In the genomic region with DNA sequence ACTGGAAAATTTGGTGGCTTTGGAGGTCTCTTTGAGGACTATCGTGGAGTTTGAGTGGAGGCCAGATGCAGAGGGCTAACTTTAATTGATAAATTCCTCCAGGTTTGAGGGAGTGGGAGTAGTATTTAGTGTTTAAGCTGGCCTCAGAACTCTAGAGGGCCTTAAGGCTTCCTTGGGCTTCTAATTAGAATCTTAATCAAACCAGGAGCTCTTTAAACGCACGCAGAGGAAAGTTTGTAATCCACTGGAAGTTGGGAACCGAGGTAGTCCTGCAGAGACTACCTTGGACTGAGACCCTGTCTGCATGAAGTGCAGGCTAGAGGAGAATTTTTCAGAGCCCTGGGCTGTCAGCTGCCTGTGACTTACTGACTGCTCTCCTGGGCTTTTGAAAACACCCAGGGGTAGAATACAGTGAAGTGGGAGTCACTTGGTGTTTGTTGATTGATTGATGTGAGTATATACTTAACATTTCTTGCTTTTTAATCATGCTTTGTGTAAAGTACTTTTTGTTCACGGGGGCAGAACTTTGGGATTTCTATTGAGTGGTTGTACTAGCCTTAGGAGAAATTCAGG, we compare ENCODE assay signal across 31 cellular contexts. TPM values are rescaled to one million over a fixed set of nuclear protein-coding genes. Genes with fewer than 3 reads are reported as not detected.
"Had no signal": no experiment of that assay in that cellular context is flagged by ENCODE, and none has a peak within 500 bp of the region (broad histone marks: within the 10 kb centered on the region; RNA-seq: fewer than 3 reads in every experiment).

No MANE protein-coding gene starts in this region.

- H3K4me1 Mint-ChIP-seq: stimulated activated memory B cell treated with anti-CD40 and anti-IgM and Interleukin-4, amounts not matched to agents 10 μg/mL and 1 μg/mL and 100 μg/mL, for 72 hours; stimulated activated naive CD8-positive, alpha-beta T cell treated with anti-CD3 and anti-CD28 coated beads, Interleukin-15, amount 100 ng/mL, for 72 hours had no signal

- H3K4me1 ChIP-seq: parathyroid adenoma, psoas muscle, sigmoid colon, suprapubic skin, testis, tibial artery, transverse colon, upper lobe of right lung, uterus had no signal

- H3K9me3 ChIP-seq: ovary, psoas muscle, right lobe of liver, sigmoid colon, suprapubic skin, testis, tibial artery, transverse colon, upper lobe of right lung, uterus had no signal

- H3K36me3 ChIP-seq: ovary, right lobe of liver, sigmoid colon, suprapubic skin, tibial artery, transverse colon, upper lobe of right lung, uterus had no signal

- ATAC-seq: naive thymus-derived CD8-positive, alpha-beta T cell; natural killer cell treated with Interleukin-12 subunit alpha and Interleukin-12 subunit beta and Interleukin-15 and Interleukin-18, amount 100 ng/mL, for 72 hours; psoas muscle; right cardiac atrium; right lobe of liver; stimulated activated memory B cell treated with anti-CD40 and anti-IgM and Interleukin-4, amounts not matched to agents 10 μg/mL and 1 μg/mL and 100 μg/mL, for 72 hours; stimulated activated naive CD8-positive, alpha-beta T cell treated with anti-CD3 and anti-CD28 coated beads, Interleukin-15, amount 100 ng/mL, for 72 hours; stimulated activated naive CD8-positive, alpha-beta T cell treated with anti-CD3 and anti-CD28 coated beads, Interleukin-15, Interleukin-2, amounts not matched to agents 100 U/mL and 50 U/mL, for 24 hours; upper lobe of right lung had no signal

- H3K9me3 Mint-ChIP-seq: natural killer cell treated with Interleukin-12 subunit alpha and Interleukin-12 subunit beta and Interleukin-15 and Interleukin-18, amount 100 ng/mL, for 72 hours; neural crest cell had no signal

- DNase-seq: naive thymus-derived CD8-positive, alpha-beta T cell; nephron progenitor cell; occipital lobe; ovary; psoas muscle; right lobe of liver; sigmoid colon; small intestine; stimulated activated CD4-positive, alpha-beta T cell treated with anti-CD3 and anti-CD28 coated beads, Interleukin-15, amount 100 ng/mL, for 24 hours; stimulated activated CD4-positive, alpha-beta T cell treated with anti-CD3 and anti-CD28 coated beads, Interleukin-2, amount 100 ng/mL, for 24 hours; stimulated activated CD4-positive, alpha-beta T cell treated with anti-CD3 and anti-CD28 coated beads, Interleukin-2, amount 100 ng/mL, for 48 hours; stimulated activated CD4-positive, alpha-beta T cell treated with anti-CD3 and anti-CD28 coated beads, Interleukin-4, amount 100 ng/mL, for 4 hours; stimulated activated CD8-positive, alpha-beta memory T cell treated with anti-CD3 and anti-CD28 coated beads, Interleukin-4, amount 100 ng/mL, for 48 hours; stimulated activated naive CD4-positive, alpha-beta T cell; stimulated activated naive CD8-positive, alpha-beta T cell treated with anti-CD3 and anti-CD28 coated beads, Interleukin-15, amount 100 ng/mL, for 72 hours; stimulated activated naive CD8-positive, alpha-beta T cell treated with anti-CD3 and anti-CD28 coated beads, Interleukin-15, Interleukin-2, amounts not matched to agents 100 U/mL and 50 U/mL, for 24 hours; substantia nigra; testis; tibial artery; transverse colon; upper lobe of right lung; uterus had no signal

- FAIRE-seq: small intestine had no signal

- H3K4me3 ChIP-seq: ovary, psoas muscle, right lobe of liver, sigmoid colon, suprapubic skin, testis, tibial artery, transverse colon, upper lobe of right lung, uterus had no signal

- H3K27ac ChIP-seq: ovary, parathyroid adenoma, psoas muscle, right lobe of liver, sigmoid colon, suprapubic skin, testis, tibial artery, transverse colon, upper lobe of right lung, uterus had no signal

- H3K79me2 ChIP-seq: parathyroid adenoma had no signal

- H3K27ac Mint-ChIP-seq: naive thymus-derived CD8-positive, alpha-beta T cell; natural killer cell treated with Interleukin-12 subunit alpha and Interleukin-12 subunit beta and Interleukin-15 and Interleukin-18, amount 100 ng/mL, for 72 hours; nephron progenitor cell; progenitor cell of endocrine pancreas; stimulated activated memory B cell treated with anti-CD40 and anti-IgM and Interleukin-4, amounts not matched to agents 10 μg/mL and 1 μg/mL and 100 μg/mL, for 72 hours; stimulated activated naive CD8-positive, alpha-beta T cell treated with anti-CD3 and anti-CD28 coated beads, Interleukin-15, amount 100 ng/mL, for 72 hours; type B pancreatic cell had no signal

- H3K4me3 Mint-ChIP-seq: naive thymus-derived CD8-positive, alpha-beta T cell; natural killer cell treated with Interleukin-12 subunit alpha and Interleukin-12 subunit beta and Interleukin-15 and Interleukin-18, amount 100 ng/mL, for 72 hours; nephron progenitor cell; neural crest cell; stimulated activated memory B cell treated with anti-CD40 and anti-IgM and Interleukin-4, amounts not matched to agents 10 μg/mL and 1 μg/mL and 100 μg/mL, for 72 hours; stimulated activated naive CD8-positive, alpha-beta T cell treated with anti-CD3 and anti-CD28 coated beads, Interleukin-15, amount 100 ng/mL, for 72 hours; type B pancreatic cell had no signal

- H3K27me3 ChIP-seq: ovary, testis had no signal

- H2AFZ ChIP-seq: parathyroid adenoma had no signal

- H3K9ac ChIP-seq: parathyroid adenoma had no signal

RNA-seq across cellular contexts. Expression of gene SPAG6, which starts 5.9 kb away (rescaled TPM):
- total RNA-seq: naive thymus-derived CD8-positive, alpha-beta T cell; osteoblast; right lobe of liver; sigmoid colon; transverse colon; upper lobe of right lung had no signal
- polyA plus RNA-seq: naive thymus-derived CD8-positive, alpha-beta T cell; psoas muscle had no signal
